ENCODE assay signal across 18 cellular contexts in the genomic region with DNA sequence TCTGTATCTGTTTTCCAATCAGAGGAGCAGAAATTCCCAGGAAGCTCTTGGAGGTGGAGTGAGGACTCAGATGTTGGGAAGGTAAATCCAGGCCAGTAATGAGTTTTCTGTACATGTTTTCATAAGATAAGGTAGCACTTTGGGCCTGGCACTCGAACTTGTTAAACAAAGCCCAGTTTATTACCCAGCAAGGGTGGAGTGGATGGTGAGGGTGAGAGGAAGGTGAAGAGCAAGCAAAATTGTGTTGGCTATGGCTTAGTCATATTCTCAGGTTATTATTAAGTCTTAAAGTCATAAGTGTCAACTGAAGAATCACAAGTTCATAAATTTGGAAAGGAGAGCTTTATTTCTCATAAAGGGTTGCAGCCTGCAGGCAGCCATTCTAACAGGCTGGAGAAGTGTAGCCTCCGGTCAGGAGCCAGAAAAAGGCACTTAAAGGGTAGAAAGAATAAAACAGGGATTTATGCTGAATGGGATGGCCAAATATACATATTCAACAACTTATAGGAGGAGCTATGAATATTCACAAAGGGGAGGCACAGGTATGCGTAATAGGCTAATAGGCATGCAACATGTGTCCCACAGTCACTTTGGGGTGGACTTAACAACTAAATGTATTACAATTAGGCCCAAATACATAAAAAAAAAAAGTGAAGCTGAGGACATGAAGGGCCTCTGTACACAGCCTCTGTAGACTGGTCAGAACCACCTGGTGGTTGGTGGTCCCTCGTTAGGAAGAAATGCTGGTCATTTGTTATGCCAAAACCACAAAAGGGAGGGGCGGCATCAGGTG.
"Had no signal": no experiment of that assay in that cellular context is flagged by ENCODE, and none has a peak within 500 bp of the region (broad histone marks: within the 10 kb centered on the region; RNA-seq: fewer than 3 reads in every experiment).

No MANE protein-coding gene starts in this region.

- H3K9me3 Mint-ChIP-seq: activated B cell treated with CpG ODN at 0.5 μM for 24 hours; activated naive CD4-positive, alpha-beta T cell treated with anti-CD3 and anti-CD28 coated beads, Interleukin-2, amount 50 U/mL, for 24 hours; dendritic cell treated with granulocyte-macrophage colony-stimulating factor and Interleukin-4, amounts not matched to agents 40 ng/mL and 50 ng/mL, for 4 days; naive thymus-derived CD8-positive, alpha-beta T cell; T-helper 1 cell treated with Interleukin-12 subunit alpha and Interleukin-12 subunit beta and Interleukin-4 antibody, amounts not matched to agents 30 μg/mL and 1 μg/mL, for 36 hours had no signal

- H3K27me3 Mint-ChIP-seq: activated B cell treated with CpG ODN at 0.5 μM for 24 hours; dendritic cell treated with granulocyte-macrophage colony-stimulating factor and Interleukin-4, amounts not matched to agents 40 ng/mL and 50 ng/mL, for 4 days had no signal

- H3K27ac ChIP-seq: prostate gland, spleen had no signal

- ATAC-seq: activated CD4-positive, alpha-beta T cell treated with anti-CD3 and anti-CD28 coated beads for 36 hours; left lobe of liver; naive thymus-derived CD8-positive, alpha-beta T cell had no signal

- DNase-seq: activated B cell treated with CpG ODN at 0.5 μM for 24 hours; activated CD4-positive, alpha-beta T cell treated with anti-CD3 and anti-CD28 coated beads for 36 hours; activated CD4-positive, alpha-beta T cell treated with anti-CD3 and anti-CD28 coated beads, Interleukin-2, amount 50 U/mL, for 48 hours; activated gamma-delta T cell; effector CD8-positive, alpha-beta T cell; erythroblast; kidney; naive thymus-derived CD8-positive, alpha-beta T cell; spleen; stimulated activated CD4-positive, alpha-beta T cell treated with anti-CD3 and anti-CD28 coated beads, Interleukin-4, amount 100 ng/mL, for 1 hour; stimulated activated naive CD4-positive, alpha-beta T cell treated with Interleukin-2 at 50 U/mL for 16 hours; T1000 had no signal

- H3K4me1 Mint-ChIP-seq: activated B cell treated with CpG ODN at 0.5 μM for 24 hours; activated CD4-positive, alpha-beta T cell treated with anti-CD3 and anti-CD28 coated beads for 36 hours; activated naive CD4-positive, alpha-beta T cell treated with anti-CD3 and anti-CD28 coated beads, Interleukin-2, amount 50 U/mL, for 24 hours; brain; naive thymus-derived CD8-positive, alpha-beta T cell had no signal

- H3K36me3 ChIP-seq: prostate gland, spleen had no signal

- H3K27me3 ChIP-seq: spleen had no signal

- H3K4me1 ChIP-seq: prostate gland, spleen had no signal

- H3K36me3 Mint-ChIP-seq: activated naive CD4-positive, alpha-beta T cell treated with anti-CD3 and anti-CD28 coated beads, Interleukin-2, amount 50 U/mL, for 24 hours; brain; naive thymus-derived CD8-positive, alpha-beta T cell had no signal

- H3K27ac Mint-ChIP-seq: activated B cell treated with CpG ODN at 0.5 μM for 24 hours; activated CD4-positive, alpha-beta T cell treated with anti-CD3 and anti-CD28 coated beads for 36 hours; activated naive CD4-positive, alpha-beta T cell treated with anti-CD3 and anti-CD28 coated beads, Interleukin-2, amount 50 U/mL, for 24 hours; brain; dendritic cell treated with granulocyte-macrophage colony-stimulating factor and Interleukin-4, amounts not matched to agents 40 ng/mL and 50 ng/mL, for 4 days; naive thymus-derived CD8-positive, alpha-beta T cell; T-helper 1 cell treated with Interleukin-12 subunit alpha and Interleukin-12 subunit beta and Interleukin-4 antibody, amounts not matched to agents 30 μg/mL and 1 μg/mL, for 36 hours had no signal

- H3K4me3 Mint-ChIP-seq: activated B cell treated with CpG ODN at 0.5 μM for 24 hours; activated CD4-positive, alpha-beta T cell treated with anti-CD3 and anti-CD28 coated beads for 36 hours; activated naive CD4-positive, alpha-beta T cell treated with anti-CD3 and anti-CD28 coated beads, Interleukin-2, amount 50 U/mL, for 24 hours; brain; dendritic cell treated with granulocyte-macrophage colony-stimulating factor and Interleukin-4, amounts not matched to agents 40 ng/mL and 50 ng/mL, for 4 days; naive thymus-derived CD8-positive, alpha-beta T cell; T-helper 1 cell treated with Interleukin-12 subunit alpha and Interleukin-12 subunit beta and Interleukin-4 antibody, amounts not matched to agents 30 μg/mL and 1 μg/mL, for 36 hours had no signal

- H3K4me3 ChIP-seq: prostate gland, spleen had no signal

- H3K9me3 ChIP-seq: prostate gland, spleen had no signal
